Comparison of ENCODE assay signal across 23 cellular contexts in the genomic region with DNA sequence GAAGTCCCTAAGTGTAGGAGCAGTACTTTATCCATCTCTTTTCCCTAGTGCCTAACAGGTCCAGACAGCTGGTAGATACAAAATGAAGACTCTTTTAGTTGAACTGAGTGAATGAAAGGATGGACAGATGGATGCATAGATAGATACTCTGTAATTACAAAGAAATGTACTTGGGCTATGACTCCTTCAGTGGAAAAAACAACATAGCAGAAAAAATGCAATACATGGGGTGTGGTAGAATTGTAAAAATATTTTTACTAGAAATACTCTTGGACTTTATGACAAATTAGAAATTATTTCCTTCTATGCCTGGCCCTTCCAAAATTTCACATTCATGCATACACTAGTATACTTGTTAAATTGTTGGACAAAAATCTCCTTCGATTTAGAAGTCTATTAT. TPM values are rescaled to one million over a fixed set of nuclear protein-coding genes. Genes with fewer than 3 reads are reported as not detected.
DNase-seq lines count a peak whose midpoint lies in the region; ATAC-seq and TF ChIP-seq lines count a peak whose summit lies in the region.
"Had no signal": no experiment of that assay in that cellular context is flagged by ENCODE, and none has a peak within 500 bp of the region (broad histone marks: within the 10 kb centered on the region; RNA-seq: fewer than 3 reads in every experiment).

No MANE protein-coding gene starts in this region.

- H3K9ac ChIP-seq in SK-N-SH, result no peak overlapping the region

- POLR2A ChIA-PET in SK-N-SH (lab: Yijun Ruan, JAX), result no interaction called here

- H3F3A ChIP-seq in SK-N-SH (replicated peaks; ENCODE audit: insufficient read depth), result peaks cover 30% of the 10 kb centered on the region

- TF ChIP-seq RAD21 in SK-N-SH (IDR thresholded peaks at IDR 0.05; ENCODE audit: low read length), result no peak

- H3K36me3 Mint-ChIP-seq in stimulated activated naive CD8-positive, alpha-beta T cell treated with anti-CD3 and anti-CD28 coated beads, Interleukin-15, Interleukin-2, amounts not matched to agents 100 ng/mL and 50 ng/mL, for 24 hours (ENCODE audit: low read depth), result peaks cover 37% of the 10 kb centered on the region
- H3K36me3 Mint-ChIP-seq in mesothelial cell of epicardium, result no peaks in the 10 kb centered on the region

- no peaks in the 10 kb centered on the region for H4K20me1 ChIP-seq in SK-N-SH (ENCODE audit: insufficient read depth)

- peak overlapping the region; percentile 85 for H3K27ac Mint-ChIP-seq in stimulated activated naive CD8-positive, alpha-beta T cell treated with anti-CD3 and anti-CD28 coated beads, Interleukin-15, Interleukin-2, amounts not matched to agents 100 ng/mL and 50 ng/mL, for 24 hours
- peak overlapping the region; percentile 80 for H3K27ac Mint-ChIP-seq in mesothelial cell of epicardium
- H3K27ac Mint-ChIP-seq: T-helper 1 cell treated with Interleukin-12 subunit alpha and Interleukin-12 subunit beta and Interleukin-4 antibody, amounts not matched to agents 30 μg/mL and 1 μg/mL, for 36 hours had no signal

- TF ChIP-seq CTCF in SK-N-SH (IDR thresholded peaks at IDR 0.05) (no peak), mesothelial cell of epicardium (IDR thresholded peaks at IDR 0.05; ENCODE audit: unreplicated experiment) (no peak)

- no peak for ATAC-seq in stimulated activated naive CD8-positive, alpha-beta T cell treated with anti-CD3 and anti-CD28 coated beads, Interleukin-15, Interleukin-2, amounts not matched to agents 100 U/mL and 50 U/mL, for 24 hours
- ATAC-seq in GM21723 (IDR thresholded peaks at IDR 0.05; ENCODE audit: unreplicated experiment) (no peak), GM18858 (IDR thresholded peaks at IDR 0.05; ENCODE audit: unreplicated experiment) (no peak)

- no peak overlapping the region for H3K4me3 Mint-ChIP-seq in stimulated activated naive CD8-positive, alpha-beta T cell treated with anti-CD3 and anti-CD28 coated beads, Interleukin-15, Interleukin-2, amounts not matched to agents 100 ng/mL and 50 ng/mL, for 24 hours
- H3K4me3 Mint-ChIP-seq in mesothelial cell of epicardium, result no peak overlapping the region

- H3K9me2 ChIP-seq in SK-N-SH, result no peaks in the 10 kb centered on the region

- peaks cover 0 to 7% of the 10 kb centered on the region in 2 experiments for H3K36me3 ChIP-seq in SK-N-SH (replicated peaks in 1 of 2; ENCODE audit: control insufficient read depth in 1 of 2, insufficient read depth in 2 of 2, low read length in 1 of 2)
- H3K36me3 ChIP-seq: left ventricle myocardium inferior, vagina had no signal

- H3K4me1 Mint-ChIP-seq in stimulated activated naive CD8-positive, alpha-beta T cell treated with anti-CD3 and anti-CD28 coated beads, Interleukin-15, Interleukin-2, amounts not matched to agents 100 ng/mL and 50 ng/mL, for 24 hours (ENCODE audit: low read depth), result peaks cover 62% of the 10 kb centered on the region
- peaks cover 45% of the 10 kb centered on the region for H3K4me1 Mint-ChIP-seq in mesothelial cell of epicardium

- H3K27ac ChIP-seq in SK-N-SH (ENCODE audit: low read depth in 2 of 2, low read length in 1 of 2), result peak overlapping the region in 1 of 2 experiments; percentile 69; a peak in 2 of 4 replicates
- H3K27ac ChIP-seq: left ventricle myocardium inferior, vagina had no signal

- H3K79me2 ChIP-seq in SK-N-SH (ENCODE audit: insufficient read depth), result peaks cover 78% of the 10 kb centered on the region

- peaks cover 3% of the 10 kb centered on the region for H3K9me3 Mint-ChIP-seq in stimulated activated naive CD8-positive, alpha-beta T cell treated with anti-CD3 and anti-CD28 coated beads, Interleukin-15, Interleukin-2, amounts not matched to agents 100 ng/mL and 50 ng/mL, for 24 hours
- peaks cover 3% of the 10 kb centered on the region for H3K9me3 Mint-ChIP-seq in mesothelial cell of epicardium
- H3K9me3 Mint-ChIP-seq: T-helper 1 cell treated with Interleukin-12 subunit alpha and Interleukin-12 subunit beta and Interleukin-4 antibody, amounts not matched to agents 30 μg/mL and 1 μg/mL, for 36 hours had no signal

- H2AFZ ChIP-seq in SK-N-SH (ENCODE audit: low read depth), result no peak overlapping the region

- CTCF ChIA-PET in SK-N-SH (lab: Yijun Ruan, JAX), result no interaction called here

- TF ChIP-seq EP300 in SK-N-SH (IDR thresholded peaks at IDR 0.05; ENCODE audit: borderline replicate concordance in 1 of 2, low read depth in 1 of 2, low read length in 1 of 2), result no peak

- no peaks in the 10 kb centered on the region for H3K27me3 Mint-ChIP-seq in stimulated activated naive CD8-positive, alpha-beta T cell treated with anti-CD3 and anti-CD28 coated beads, Interleukin-15, Interleukin-2, amounts not matched to agents 100 ng/mL and 50 ng/mL, for 24 hours
- H3K27me3 Mint-ChIP-seq in mesothelial cell of epicardium (ENCODE audit: low read depth), result peaks cover 5% of the 10 kb centered on the region

- peaks cover 0 to 48% of the 10 kb centered on the region in 2 experiments; a peak in 3 of 4 replicates for H3K4me1 ChIP-seq in SK-N-SH (ENCODE audit: control insufficient read depth in 1 of 2, insufficient read depth in 2 of 2, low read depth in 1 of 2, low read length in 1 of 2)
- H3K4me1 ChIP-seq: left ventricle myocardium inferior, vagina had no signal

- H3K4me3 ChIP-seq in SK-N-SH (ENCODE audit: low read depth in 2 of 2, low read length in 1 of 2), result no peak overlapping the region
- H3K4me3 ChIP-seq: left ventricle myocardium inferior, vagina had no signal

- H3K27me3 ChIP-seq in SK-N-SH (ENCODE audit: insufficient read depth), result no peaks in the 10 kb centered on the region
- H3K27me3 ChIP-seq: vagina had no signal

- peak overlapping the region; percentile 28 for H3K4me2 ChIP-seq in SK-N-SH

- DNase-seq in stimulated activated naive CD8-positive, alpha-beta T cell treated with anti-CD3 and anti-CD28 coated beads, Interleukin-15, Interleukin-2, amounts not matched to agents 100 U/mL and 50 U/mL, for 24 hours, result no peak
- DNase-seq in SK-N-SH (no peak), mesothelial cell of epicardium (ENCODE audit: low spot score in 2 of 2, unreplicated experiment in 2 of 2) (no peak), globus pallidus (ENCODE audit: low spot score) (no peak)
- DNase-seq in effector CD4-positive, alpha-beta T cell, result no peak
- DNase-seq: activated CD8-positive, alpha-beta memory T cell treated with anti-CD3 and anti-CD28 coated beads, Interleukin-2, amount 50 U/mL, for 4 hours; activated effector memory CD4-positive, alpha-beta T cell treated with Interleukin-2 at 50 U/mL for 16 hours; cortex of kidney; DMS153; GF-D8; Kasumi-1; left ventricle myocardium inferior; NCI-H1092; NCI-H1930; small intestine; stimulated activated CD4-positive, alpha-beta T cell treated with anti-CD3 and anti-CD28 coated beads, Interleukin-2, amount 100 ng/mL, for 48 hours had no signal

- 91% methylated on average over 1 of the region's 1 CpG for WGBS in SK-N-SH (ENCODE audit: low lambda C conversion rate)

- no peaks in the 10 kb centered on the region for H3K9me3 ChIP-seq in SK-N-SH
- H3K9me3 ChIP-seq: left ventricle myocardium inferior, vagina had no signal

TF ChIP-seq in SK-N-SH, 30 proteins besides CTCF, POLR2A, EP300 and RAD21:
- no peak for TF ChIP-seq RCOR1 (IDR thresholded peaks at IDR 0.05; ENCODE audit: low read length)
- TF ChIP-seq, protein P1, sequence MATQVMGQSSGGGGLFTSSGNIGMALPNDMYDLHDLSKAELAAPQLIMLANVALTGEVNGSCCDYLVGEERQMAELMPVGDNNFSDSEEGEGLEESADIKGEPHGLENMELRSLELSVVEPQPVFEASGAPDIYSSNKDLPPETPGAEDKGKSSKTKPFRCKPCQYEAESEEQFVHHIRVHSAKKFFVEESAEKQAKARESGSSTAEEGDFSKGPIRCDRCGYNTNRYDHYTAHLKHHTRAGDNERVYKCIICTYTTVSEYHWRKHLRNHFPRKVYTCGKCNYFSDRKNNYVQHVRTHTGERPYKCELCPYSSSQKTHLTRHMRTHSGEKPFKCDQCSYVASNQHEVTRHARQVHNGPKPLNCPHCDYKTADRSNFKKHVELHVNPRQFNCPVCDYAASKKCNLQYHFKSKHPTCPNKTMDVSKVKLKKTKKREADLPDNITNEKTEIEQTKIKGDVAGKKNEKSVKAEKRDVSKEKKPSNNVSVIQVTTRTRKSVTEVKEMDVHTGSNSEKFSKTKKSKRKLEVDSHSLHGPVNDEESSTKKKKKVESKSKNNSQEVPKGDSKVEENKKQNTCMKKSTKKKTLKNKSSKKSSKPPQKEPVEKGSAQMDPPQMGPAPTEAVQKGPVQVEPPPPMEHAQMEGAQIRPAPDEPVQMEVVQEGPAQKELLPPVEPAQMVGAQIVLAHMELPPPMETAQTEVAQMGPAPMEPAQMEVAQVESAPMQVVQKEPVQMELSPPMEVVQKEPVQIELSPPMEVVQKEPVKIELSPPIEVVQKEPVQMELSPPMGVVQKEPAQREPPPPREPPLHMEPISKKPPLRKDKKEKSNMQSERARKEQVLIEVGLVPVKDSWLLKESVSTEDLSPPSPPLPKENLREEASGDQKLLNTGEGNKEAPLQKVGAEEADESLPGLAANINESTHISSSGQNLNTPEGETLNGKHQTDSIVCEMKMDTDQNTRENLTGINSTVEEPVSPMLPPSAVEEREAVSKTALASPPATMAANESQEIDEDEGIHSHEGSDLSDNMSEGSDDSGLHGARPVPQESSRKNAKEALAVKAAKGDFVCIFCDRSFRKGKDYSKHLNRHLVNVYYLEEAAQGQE (IDR thresholded peaks at IDR 0.05; ENCODE audit: low read depth, low read length), result no peak
- TF ChIP-seq RXRA (IDR thresholded peaks at IDR 0.05; ENCODE audit: borderline replicate concordance, low read depth), result no peak
- TF ChIP-seq FOSL2 (IDR thresholded peaks at IDR 0.05; ENCODE audit: borderline replicate concordance, low read depth), result peak; percentile 3; the same call in 1 of the 2 replicates
- TF ChIP-seq FOXM1 (IDR thresholded peaks at IDR 0.05; ENCODE audit: low read depth), result no peak
- TF ChIP-seq, protein P2, sequence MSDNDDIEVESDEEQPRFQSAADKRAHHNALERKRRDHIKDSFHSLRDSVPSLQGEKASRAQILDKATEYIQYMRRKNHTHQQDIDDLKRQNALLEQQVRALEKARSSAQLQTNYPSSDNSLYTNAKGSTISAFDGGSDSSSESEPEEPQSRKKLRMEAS (IDR thresholded peaks at IDR 0.05; ENCODE audit: low read depth), result no peak
- no peak for TF ChIP-seq FOXJ3 (CRISPR knock-in tag; IDR thresholded peaks at IDR 0.05)
- TF ChIP-seq TEAD4 (IDR thresholded peaks at IDR 0.05; ENCODE audit: borderline replicate concordance, insufficient read depth), result no peak

RNA-seq across cellular contexts. Expression of a gene that starts 29.3 kb away (rescaled TPM):
- 3.2 and 3.7 TPM in 2 replicates for polyA plus RNA-seq in SK-N-SH (2012; rRNA removed)
- polyA plus RNA-seq in SK-N-SH (2012; cell fraction: cytosol; rRNA removed), result 4.2 TPM in 2 replicates
- polyA plus RNA-seq in SK-N-SH (2012; cell fraction: nucleus; rRNA removed), result 3.7 and 4.7 TPM in 2 replicates
- 4.8 to 5.4 TPM (median 5.2 TPM) in 3 replicates for total RNA-seq in mesothelial cell of epicardium
- total RNA-seq: pulmonary artery endothelial cell had no signal
- polyA plus RNA-seq: endothelial cell of umbilical vein had no signal
